In genomic region chr3:184325269-184325668, GRCh38 we compare ENCODE assay signal across 19 cellular contexts. TPM values are rescaled to one million over a fixed set of nuclear protein-coding genes. Genes with fewer than 3 reads are reported as not detected.
DNase-seq lines count a peak whose midpoint lies in the region; ATAC-seq and TF ChIP-seq lines count a peak whose summit lies in the region.
"Had no signal": no experiment of that assay in that cellular context is flagged by ENCODE, and none has a peak within 500 bp of the region (broad histone marks: within the 10 kb centered on the region; RNA-seq: fewer than 3 reads in every experiment).

No MANE protein-coding gene starts in this region.

- no peaks in the 10 kb centered on the region for H3K27me3 Mint-ChIP-seq in activated CD4-positive, alpha-beta T cell treated with anti-CD3 and anti-CD28 coated beads, Interleukin-2, amount 10 ng/mL, durations not matched to agents 7 days and 5 days
- no peaks in the 10 kb centered on the region for H3K27me3 Mint-ChIP-seq in CD8-positive, alpha-beta T cell (ENCODE audit: low read depth)
- peaks cover 9% of the 10 kb centered on the region for H3K27me3 Mint-ChIP-seq in endothelial cell (ENCODE audit: unreplicated experiment)
- H3K27me3 Mint-ChIP-seq: activated naive CD8-positive, alpha-beta T cell treated with anti-CD3 and anti-CD28 coated beads, Interleukin-2, amount 10 ng/mL, durations not matched to agents 7 days and 5 days; dendritic cell treated with granulocyte-macrophage colony-stimulating factor and Interleukin-4, amounts not matched to agents 40 ng/mL and 50 ng/mL, for 4 days; IgD-negative memory B cell had no signal

- H3K36me3 Mint-ChIP-seq in activated CD4-positive, alpha-beta T cell treated with anti-CD3 and anti-CD28 coated beads, Interleukin-2, amount 10 ng/mL, durations not matched to agents 7 days and 5 days (ENCODE audit: low read depth), result peaks cover 87% of the 10 kb centered on the region
- peaks cover 97% of the 10 kb centered on the region for H3K36me3 Mint-ChIP-seq in CD8-positive, alpha-beta T cell
- peaks cover 87% of the 10 kb centered on the region for H3K36me3 Mint-ChIP-seq in endothelial cell (ENCODE audit: low read depth, unreplicated experiment)

- H3K4me1 ChIP-seq in CD8-positive, alpha-beta T cell (ENCODE audit: insufficient read depth, low read length), result no peaks in the 10 kb centered on the region
- H3K4me1 ChIP-seq: uterus had no signal

- POLR2A ChIA-PET in activated CD4-positive, alpha-beta T cell treated with anti-CD3 and anti-CD28 coated beads, Interleukin-2, amount 10 ng/mL, durations not matched to agents 7 days and 5 days (lab: Charles Lee), result no interaction called here
- POLR2A ChIA-PET in CD8-positive, alpha-beta T cell (lab: Charles Lee), result interaction anchor here (0.8 kb wide), 1 partner anchor 23 kb away, joined by 3 read pairs; no protein-coding TSS in a partner anchor

- TF ChIP-seq CTCF in CD8-positive, alpha-beta T cell (IDR thresholded peaks at IDR 0.05), result no peak
- TF ChIP-seq CTCF in endothelial cell (IDR thresholded peaks at IDR 0.05; ENCODE audit: unreplicated experiment), result no peak

- ATAC-seq in CD8-positive, alpha-beta T cell, result no peak
- ATAC-seq: left cardiac atrium had no signal

- no peaks in the 10 kb centered on the region for H3K9me3 ChIP-seq in CD8-positive, alpha-beta T cell (ENCODE audit: low read length)
- H3K9me3 ChIP-seq: breast epithelium, neutrophil, uterus had no signal

- no peak overlapping the region for H3K27ac ChIP-seq in CD8-positive, alpha-beta T cell (ENCODE audit: low read depth, low read length)
- H3K27ac ChIP-seq: breast epithelium, C4-2B, GM23248, neutrophil, uterus, VCaP had no signal

- H3K4me3 ChIP-seq in CD8-positive, alpha-beta T cell (ENCODE audit: low read depth, low read length), result no peak overlapping the region
- H3K4me3 ChIP-seq: breast epithelium, GM23248, uterus had no signal

- peaks cover 91% of the 10 kb centered on the region for H3K36me3 ChIP-seq in CD8-positive, alpha-beta T cell (ENCODE audit: insufficient read depth, low read length)
- H3K36me3 ChIP-seq: uterus had no signal

- peaks cover 6% of the 10 kb centered on the region for H3K4me1 Mint-ChIP-seq in activated CD4-positive, alpha-beta T cell treated with anti-CD3 and anti-CD28 coated beads, Interleukin-2, amount 10 ng/mL, durations not matched to agents 7 days and 5 days
- H3K4me1 Mint-ChIP-seq in CD8-positive, alpha-beta T cell (ENCODE audit: low read depth), result no peaks in the 10 kb centered on the region
- H3K4me1 Mint-ChIP-seq in endothelial cell (ENCODE audit: unreplicated experiment), result peaks cover 9% of the 10 kb centered on the region

- DNase-seq in activated CD4-positive, alpha-beta T cell treated with anti-CD3 and anti-CD28 coated beads, Interleukin-2, amount 10 ng/mL, durations not matched to agents 7 days and 5 days, result no peak
- DNase-seq in activated CD4-positive, alpha-beta T cell treated with anti-CD3 and anti-CD28 coated beads, Interleukin-2, amount 50 U/mL, for 1 hour, result no peak
- DNase-seq in CD8-positive, alpha-beta T cell, result no peak
- DNase-seq in endothelial cell (ENCODE audit: low spot score), result no peak
- DNase-seq in superior temporal gyrus (ENCODE audit: extremely low spot score), result no peak
- DNase-seq in DMS79 treated with DMSO at 0.1 percent for 48 hours (lab: John Stamatoyannopoulos, UW), result no peak
- DNase-seq: activated naive CD8-positive, alpha-beta T cell treated with anti-CD3 and anti-CD28 coated beads, Interleukin-2, amount 10 ng/mL, durations not matched to agents 7 days and 5 days; GM23248; left cardiac atrium; MV-4-11; NCI-H2081; Right ventricle myocardium superior; uterus had no signal

- intact Hi-C loops in CD8-positive, alpha-beta T cell (cut with DNase I, micrococcal nuclease), result no loop called here

- CTCF ChIA-PET in activated CD4-positive, alpha-beta T cell treated with anti-CD3 and anti-CD28 coated beads, Interleukin-2, amount 10 ng/mL, durations not matched to agents 7 days and 5 days (lab: Charles Lee), result interaction anchor here (0.6 to 0.9 kb wide), 3 partner anchors 9 to 38 kb away, joined by 3 to 4 read pairs (median 4); no protein-coding TSS in a partner anchor
- CTCF ChIA-PET in CD8-positive, alpha-beta T cell (lab: Charles Lee), result no interaction called here

- peak overlapping the region; percentile 51 for H3K27ac Mint-ChIP-seq in activated CD4-positive, alpha-beta T cell treated with anti-CD3 and anti-CD28 coated beads, Interleukin-2, amount 10 ng/mL, durations not matched to agents 7 days and 5 days
- H3K27ac Mint-ChIP-seq in CD8-positive, alpha-beta T cell, result peak overlapping the region; percentile 57
- peak overlapping the region; percentile 21 for H3K27ac Mint-ChIP-seq in endothelial cell (ENCODE audit: unreplicated experiment)
- H3K27ac Mint-ChIP-seq: activated naive CD8-positive, alpha-beta T cell treated with anti-CD3 and anti-CD28 coated beads, Interleukin-2, amount 10 ng/mL, durations not matched to agents 7 days and 5 days; dendritic cell treated with granulocyte-macrophage colony-stimulating factor and Interleukin-4, amounts not matched to agents 40 ng/mL and 50 ng/mL, for 4 days; IgD-negative memory B cell had no signal

- no peak overlapping the region for H3K4me3 Mint-ChIP-seq in activated CD4-positive, alpha-beta T cell treated with anti-CD3 and anti-CD28 coated beads, Interleukin-2, amount 10 ng/mL, durations not matched to agents 7 days and 5 days
- H3K4me3 Mint-ChIP-seq in CD8-positive, alpha-beta T cell, result no peak overlapping the region
- H3K4me3 Mint-ChIP-seq in endothelial cell (ENCODE audit: unreplicated experiment), result peak overlapping the region; percentile 49
- H3K4me3 Mint-ChIP-seq: activated naive CD8-positive, alpha-beta T cell treated with anti-CD3 and anti-CD28 coated beads, Interleukin-2, amount 10 ng/mL, durations not matched to agents 7 days and 5 days; dendritic cell treated with granulocyte-macrophage colony-stimulating factor and Interleukin-4, amounts not matched to agents 40 ng/mL and 50 ng/mL, for 4 days; IgD-negative memory B cell had no signal

- no peaks in the 10 kb centered on the region for H3K9me3 Mint-ChIP-seq in activated CD4-positive, alpha-beta T cell treated with anti-CD3 and anti-CD28 coated beads, Interleukin-2, amount 10 ng/mL, durations not matched to agents 7 days and 5 days
- H3K9me3 Mint-ChIP-seq in CD8-positive, alpha-beta T cell, result no peaks in the 10 kb centered on the region
- no peaks in the 10 kb centered on the region for H3K9me3 Mint-ChIP-seq in endothelial cell (ENCODE audit: unreplicated experiment)
- H3K9me3 Mint-ChIP-seq: activated naive CD8-positive, alpha-beta T cell treated with anti-CD3 and anti-CD28 coated beads, Interleukin-2, amount 10 ng/mL, durations not matched to agents 7 days and 5 days; dendritic cell treated with granulocyte-macrophage colony-stimulating factor and Interleukin-4, amounts not matched to agents 40 ng/mL and 50 ng/mL, for 4 days; IgD-negative memory B cell had no signal

- H3K27me3 ChIP-seq in CD8-positive, alpha-beta T cell (ENCODE audit: insufficient read depth, low read length), result no peaks in the 10 kb centered on the region
- H3K27me3 ChIP-seq: breast epithelium, neutrophil, uterus had no signal

RNA-seq across cellular contexts. Expression of gene EIF4G1, which starts 10.9 kb away (rescaled TPM):
- 100 to 1,000 TPM; 269 to 300 TPM for total RNA-seq in activated CD4-positive, alpha-beta T cell treated with anti-CD3 and anti-CD28 coated beads, Interleukin-2, amount 10 ng/mL, durations not matched to agents 7 days and 5 days
- total RNA-seq in CD8-positive, alpha-beta T cell, result 100 to 1,000 TPM; 220 to 235 TPM
- 390 TPM for total RNA-seq in endothelial cell (ENCODE audit: unreplicated experiment)

RNA-seq across cellular contexts. Expression of gene FAM131A, which starts 12.1 kb away (rescaled TPM):
- total RNA-seq in activated CD4-positive, alpha-beta T cell treated with anti-CD3 and anti-CD28 coated beads, Interleukin-2, amount 10 ng/mL, durations not matched to agents 7 days and 5 days, result 1 to 10 TPM; 3.6 to 4.4 TPM
- 10 to 100 TPM in 1 of 2 experiments, 1 to 10 TPM in 1; 9.8 to 11.1 TPM for total RNA-seq in CD8-positive, alpha-beta T cell
- 15.8 TPM for total RNA-seq in endothelial cell (ENCODE audit: unreplicated experiment)

RNA-seq across cellular contexts. Expression of gene PSMD2, which starts 26.2 kb away (rescaled TPM):
- 100 to 1,000 TPM; 188 to 193 TPM for total RNA-seq in activated CD4-positive, alpha-beta T cell treated with anti-CD3 and anti-CD28 coated beads, Interleukin-2, amount 10 ng/mL, durations not matched to agents 7 days and 5 days
- total RNA-seq in CD8-positive, alpha-beta T cell, result 100 to 1,000 TPM; 168 to 174 TPM
- total RNA-seq in endothelial cell (ENCODE audit: unreplicated experiment), result 292 TPM

RNA-seq across cellular contexts. Expression of gene CLCN2, which starts 36.1 kb away (rescaled TPM):
- total RNA-seq in activated CD4-positive, alpha-beta T cell treated with anti-CD3 and anti-CD28 coated beads, Interleukin-2, amount 10 ng/mL, durations not matched to agents 7 days and 5 days, result 1 to 10 TPM; 3.0 to 3.6 TPM
- total RNA-seq in CD8-positive, alpha-beta T cell, result 1 to 10 TPM; 2.7 to 3.9 TPM
- 6.3 TPM for total RNA-seq in endothelial cell (ENCODE audit: unreplicated experiment)

RNA-seq across cellular contexts. Expression of gene POLR2H, which starts 36.2 kb away (rescaled TPM):
- 10 to 100 TPM; 74.4 to 79.9 TPM for total RNA-seq in activated CD4-positive, alpha-beta T cell treated with anti-CD3 and anti-CD28 coated beads, Interleukin-2, amount 10 ng/mL, durations not matched to agents 7 days and 5 days
- total RNA-seq in CD8-positive, alpha-beta T cell, result 10 to 100 TPM; 15.6 to 18.4 TPM
- 56.1 TPM for total RNA-seq in endothelial cell (ENCODE audit: unreplicated experiment)
